In genomic region chr10:129971381-129972144, GRCh38 we compare ENCODE assay signal across 8 cellular contexts. TPM values are rescaled to one million over a fixed set of nuclear protein-coding genes. Genes with fewer than 3 reads are reported as not detected.
DNase-seq lines count a peak whose midpoint lies in the region; ATAC-seq, FAIRE-seq and TF ChIP-seq lines count a peak whose summit lies in the region.

No MANE protein-coding gene starts in this region.

- peaks cover 51 to 67% of the 10 kb centered on the region in 2 donors for H3K27me3 Mint-ChIP-seq in T-cell
- H3K27me3 Mint-ChIP-seq in natural killer cell (ENCODE audit: low read depth in 2 of 2) = peaks cover 51 to 53% of the 10 kb centered on the region in 2 donors
- H3K27me3 Mint-ChIP-seq in CD14-positive monocyte (ENCODE audit: low read depth in 3 of 3) = peaks cover 69 to 91% (median 86%) of the 10 kb centered on the region in 3 donors

- H3K36me3 Mint-ChIP-seq in T-cell (no peaks in the 10 kb centered on the region), natural killer cell (peaks cover 6% of the 10 kb centered on the region), CD14-positive monocyte (no peaks in the 10 kb centered on the region)

- peak overlapping the region; percentile 23 for H3K4me3 ChIP-seq in epithelial cell of proximal tubule (ENCODE audit: low read depth, low read length)

- FAIRE-seq in urothelium cell line (lab: Jason Lieb, UNC) = no peak
- no peak for FAIRE-seq in GM19239 (lab: Jason Lieb, UNC)

- peak; percentile 74 for ATAC-seq in HG02759 (IDR thresholded peaks at IDR 0.05; ENCODE audit: unreplicated experiment)
- peak; percentile 62 to 85 (median 70) for ATAC-seq in T-cell (replicated peaks in 1 of 4)
- peak in 2 of 3 donors; percentile 50 to 70 for ATAC-seq in natural killer cell

- H3K9me3 Mint-ChIP-seq in T-cell (no peaks in the 10 kb centered on the region), natural killer cell (no peaks in the 10 kb centered on the region), CD14-positive monocyte (peaks cover 0 to 6% (median 3%) of the 10 kb centered on the region in 7 donors)

- H3K4me1 Mint-ChIP-seq in T-cell = peaks cover 15 to 22% (median 21%) of the 10 kb centered on the region in 3 donors
- peaks cover 0 to 6% of the 10 kb centered on the region in 2 donors for H3K4me1 Mint-ChIP-seq in natural killer cell
- H3K4me1 Mint-ChIP-seq in CD14-positive monocyte = peaks cover 3% of the 10 kb centered on the region

- DNase-seq in DMS114 treated with DMSO at 0.1 percent for 48 hours (lab: John Stamatoyannopoulos, UW; ENCODE audit: unreplicated experiment) = peak; percentile 67
- DNase-seq in T-cell = peak in 3 of 34 experiments; percentile 9 to 22 (median 17)
- no peak for DNase-seq in epithelial cell of proximal tubule (ENCODE audit: low read depth)
- no peak for DNase-seq in natural killer cell
- peak; percentile 70 for DNase-seq in urothelium cell line (ENCODE audit: low spot score)
- DNase-seq in GM19239 (ENCODE audit: insufficient read length, low spot score) = no peak
- no peak for DNase-seq in CD14-positive monocyte (ENCODE audit: low spot score)

- H3K27ac Mint-ChIP-seq in T-cell = no peak overlapping the region
- H3K27ac Mint-ChIP-seq in natural killer cell = no peak overlapping the region
- H3K27ac Mint-ChIP-seq in CD14-positive monocyte = no peak overlapping the region

- POLR2A ChIA-PET in T-cell (lab: Charles Lee) = no interaction called here

- intact Hi-C loops in natural killer cell (cut with micrococcal nuclease) (no loop called here), CD14-positive monocyte (cut with micrococcal nuclease) (no loop called here)

- H3K4me3 Mint-ChIP-seq in T-cell (peak overlapping the region; percentile 4 to 71 (median 34)), natural killer cell (peak overlapping the region; percentile 58), CD14-positive monocyte (peak overlapping the region in 1 of 2 donors; percentile 86)

- CTCF ChIA-PET in T-cell (lab: Charles Lee) = interaction anchor here (0.6 to 1.4 kb wide), 6 partner anchors 15 to 1988 kb away, joined by 3 to 4 read pairs (median 3); partner anchors contain the start of gene C10orf143 (in 1 of the 2)

- TF ChIP-seq CTCF in epithelial cell of proximal tubule (conservative IDR thresholded peaks at IDR 0.05; ENCODE audit: low read depth, low read length) (peak; percentile 35), natural killer cell (IDR thresholded peaks at IDR 0.05) (no peak), CD14-positive monocyte (IDR thresholded peaks at IDR 0.05) (no peak)

RNA-seq across cellular contexts. Expression of gene EBF3, which starts 7.5 kb away (rescaled TPM):
- total RNA-seq in T-cell (not detected), epithelial cell of proximal tubule (not detected in 2 replicates), natural killer cell (not detected)
- polyA plus RNA-seq in CD14-positive monocyte = not detected

Comparison
In these comparisons a context has a peak if more than half of its experiments do, and no peak if none do; other contexts are left out.
1. DNase-seq: peak in DMS114 treated with DMSO at 0.1 percent for 48 hours (single experiment) and urothelium cell line (single experiment); none in epithelial cell of proximal tubule (single experiment), natural killer cell (single experiment), GM19239 (single experiment) and CD14-positive monocyte (single experiment).
2. Peak in every context shown above with its lines, with median percentiles within 50 percentile points of each other: ATAC-seq.